ENCODE assay signal across 13 cellular contexts in genomic region chr2:230325316-230326243, GRCh38. TPM values are rescaled to one million over a fixed set of nuclear protein-coding genes. Genes with fewer than 3 reads are reported as not detected.
DNase-seq lines count a peak whose midpoint lies in the region; TF ChIP-seq lines count a peak whose summit lies in the region.
"Had no signal": no experiment of that assay in that cellular context is flagged by ENCODE, and none has a peak within 500 bp of the region (broad histone marks: within the 10 kb centered on the region; RNA-seq: fewer than 3 reads in every experiment).

No MANE protein-coding gene starts in this region.

- H3K27me3 ChIP-seq in parathyroid adenoma (ENCODE audit: control insufficient read depth, insufficient read depth, low read length) (no peaks in the 10 kb centered on the region), esophagus squamous epithelium (no peaks in the 10 kb centered on the region)

- H3K9ac ChIP-seq in parathyroid adenoma, result no peak overlapping the region

- TF ChIP-seq CTCF in parathyroid adenoma (IDR thresholded peaks at IDR 0.05) (no peak), GM10266 (IDR thresholded peaks at IDR 0.05; ENCODE audit: control insufficient read depth, insufficient read depth, low read depth, missing control alignments) (no peak), esophagus squamous epithelium (IDR thresholded peaks at IDR 0.05) (no peak)

- peak overlapping the region; percentile 96 for H3K27ac Mint-ChIP-seq in activated CD4-positive, alpha-beta T cell treated with anti-CD3 and anti-CD28 coated beads, Interleukin-2, amount 10 ng/mL, durations not matched to agents 7 days and 5 days
- peak overlapping the region; percentile 23 to 99 (median 45) for H3K27ac Mint-ChIP-seq in IgD-negative memory B cell
- H3K27ac Mint-ChIP-seq in activated naive CD8-positive, alpha-beta T cell treated with anti-CD3 and anti-CD28 coated beads for 36 hours, result peak overlapping the region; percentile 98
- H3K27ac Mint-ChIP-seq: brain had no signal

- peaks cover 15% of the 10 kb centered on the region for H3K9me3 Mint-ChIP-seq in activated CD4-positive, alpha-beta T cell treated with anti-CD3 and anti-CD28 coated beads, Interleukin-2, amount 10 ng/mL, durations not matched to agents 7 days and 5 days
- no peaks in the 10 kb centered on the region for H3K9me3 Mint-ChIP-seq in IgD-negative memory B cell
- H3K9me3 Mint-ChIP-seq in activated naive CD8-positive, alpha-beta T cell treated with anti-CD3 and anti-CD28 coated beads for 36 hours, result peaks cover 5% of the 10 kb centered on the region

- H3K36me3 Mint-ChIP-seq in activated CD4-positive, alpha-beta T cell treated with anti-CD3 and anti-CD28 coated beads, Interleukin-2, amount 10 ng/mL, durations not matched to agents 7 days and 5 days (ENCODE audit: low read depth), result peaks cover 74% of the 10 kb centered on the region
- peaks cover 19% of the 10 kb centered on the region for H3K36me3 Mint-ChIP-seq in IgD-negative memory B cell
- H3K36me3 Mint-ChIP-seq in activated naive CD8-positive, alpha-beta T cell treated with anti-CD3 and anti-CD28 coated beads for 36 hours, result peaks cover 63% of the 10 kb centered on the region
- H3K36me3 Mint-ChIP-seq: brain had no signal

- no peak for DNase-seq in activated CD4-positive, alpha-beta T cell treated with anti-CD3 and anti-CD28 coated beads, Interleukin-2, amount 10 ng/mL, durations not matched to agents 7 days and 5 days
- DNase-seq in activated CD4-positive, alpha-beta T cell treated with anti-CD3 and anti-CD28 coated beads for 1 hour, result no peak
- no peak for DNase-seq in activated naive CD8-positive, alpha-beta T cell treated with anti-CD3 and anti-CD28 coated beads for 36 hours
- DNase-seq in GM10266 (ENCODE audit: extremely low spot score) (no peak), dedifferentiated amniotic fluid mesenchymal stem cell (ENCODE audit: extremely low spot score) (no peak), esophagus squamous epithelium (lab: John Stamatoyannopoulos, UW) (no peak)
- DNase-seq: NCI-H187 treated with DMSO at 0.1 percent for 48 hours, NCI-H510A had no signal

- 79 to 82% methylated on average over 2 to 3 of the region's 9 CpGs for WGBS in esophagus squamous epithelium, 2 donors

- no peak overlapping the region for H3K27ac ChIP-seq in parathyroid adenoma
- no peak overlapping the region for H3K27ac ChIP-seq in esophagus squamous epithelium
- H3K27ac ChIP-seq: SK-N-MC had no signal

- peak overlapping the region; percentile 87 for H3K4me3 Mint-ChIP-seq in activated CD4-positive, alpha-beta T cell treated with anti-CD3 and anti-CD28 coated beads, Interleukin-2, amount 10 ng/mL, durations not matched to agents 7 days and 5 days
- H3K4me3 Mint-ChIP-seq in IgD-negative memory B cell, result peak overlapping the region; percentile 49 to 95 (median 80)
- peak overlapping the region; percentile 97 for H3K4me3 Mint-ChIP-seq in activated naive CD8-positive, alpha-beta T cell treated with anti-CD3 and anti-CD28 coated beads for 36 hours

- H2AFZ ChIP-seq in parathyroid adenoma, result peak overlapping the region; percentile 22

- H3K36me3 ChIP-seq in parathyroid adenoma (ENCODE audit: control insufficient read depth, insufficient read depth, low read length) (no peaks in the 10 kb centered on the region), esophagus squamous epithelium (peaks cover 0 to 4% (median 0%) of the 10 kb centered on the region in 3 donors)
- H3K36me3 ChIP-seq: thoracic aorta had no signal

- H3K4me1 ChIP-seq in parathyroid adenoma, result no peaks in the 10 kb centered on the region
- peaks cover 0 to 39% (median 17%) of the 10 kb centered on the region in 3 donors for H3K4me1 ChIP-seq in esophagus squamous epithelium

- H3K4me1 Mint-ChIP-seq in activated CD4-positive, alpha-beta T cell treated with anti-CD3 and anti-CD28 coated beads, Interleukin-2, amount 10 ng/mL, durations not matched to agents 7 days and 5 days, result peaks cover 75% of the 10 kb centered on the region
- peaks cover 39 to 58% (median 50%) of the 10 kb centered on the region in 3 donors for H3K4me1 Mint-ChIP-seq in IgD-negative memory B cell
- peaks cover 53% of the 10 kb centered on the region for H3K4me1 Mint-ChIP-seq in activated naive CD8-positive, alpha-beta T cell treated with anti-CD3 and anti-CD28 coated beads for 36 hours
- H3K4me1 Mint-ChIP-seq: brain had no signal

- no peak overlapping the region for H3K4me3 ChIP-seq in parathyroid adenoma (ENCODE audit: low read depth, low read length)
- no peak overlapping the region for H3K4me3 ChIP-seq in esophagus squamous epithelium
- H3K4me3 ChIP-seq: SK-N-MC had no signal

- POLR2A ChIA-PET in activated CD4-positive, alpha-beta T cell treated with anti-CD3 and anti-CD28 coated beads, Interleukin-2, amount 10 ng/mL, durations not matched to agents 7 days and 5 days (lab: Charles Lee), result no interaction called here

- no peak for TF ChIP-seq POLR2A in esophagus squamous epithelium (IDR thresholded peaks at IDR 0.05)

- CTCF ChIA-PET in activated CD4-positive, alpha-beta T cell treated with anti-CD3 and anti-CD28 coated beads, Interleukin-2, amount 10 ng/mL, durations not matched to agents 7 days and 5 days (lab: Charles Lee), result interaction anchor here (0.6 to 1.6 kb wide), 4 partner anchors 25 to 1582 kb away, joined by 3 to 4 read pairs (median 4); no protein-coding TSS in a partner anchor

- H3K4me2 ChIP-seq in parathyroid adenoma (ENCODE audit: low read length), result no peak overlapping the region

- no peaks in the 10 kb centered on the region for H3K79me2 ChIP-seq in parathyroid adenoma

- H3K9me3 ChIP-seq in parathyroid adenoma (ENCODE audit: control insufficient read depth, low read length) (no peaks in the 10 kb centered on the region), esophagus squamous epithelium (peaks cover 0 to 6% (median 0%) of the 10 kb centered on the region in 3 donors)

- intact Hi-C loops in esophagus squamous epithelium (cut with DNase I), result no loop called here

- H3K27me3 Mint-ChIP-seq in activated CD4-positive, alpha-beta T cell treated with anti-CD3 and anti-CD28 coated beads, Interleukin-2, amount 10 ng/mL, durations not matched to agents 7 days and 5 days, result no peaks in the 10 kb centered on the region
- H3K27me3 Mint-ChIP-seq in IgD-negative memory B cell, result no peaks in the 10 kb centered on the region
- H3K27me3 Mint-ChIP-seq in activated naive CD8-positive, alpha-beta T cell treated with anti-CD3 and anti-CD28 coated beads for 36 hours, result no peaks in the 10 kb centered on the region

RNA-seq across cellular contexts. Expression of gene SP140L, which starts 1.4 kb away (rescaled TPM):
- total RNA-seq in activated CD4-positive, alpha-beta T cell treated with anti-CD3 and anti-CD28 coated beads, Interleukin-2, amount 10 ng/mL, durations not matched to agents 7 days and 5 days, result 100 to 1,000 TPM in 1 of 2 experiments, 10 to 100 TPM in 1; 95.1 to 101 TPM
- 38.9 TPM for polyA plus RNA-seq in IgD-negative memory B cell
- 10 to 100 TPM; 36.3 to 38.8 TPM for total RNA-seq in activated naive CD8-positive, alpha-beta T cell treated with anti-CD3 and anti-CD28 coated beads for 36 hours
- total RNA-seq in esophagus squamous epithelium, result 10 to 100 TPM in 1 of 4 donors, 1 to 10 TPM in 3; 4.8 to 17.2 (median 7.7) TPM

Comparison
In these comparisons a context has a peak if more than half of its experiments do, and no peak if none do; other contexts are left out.
1. H3K27ac Mint-ChIP-seq: peak in every context shown above with its lines; median percentile 98 in activated naive CD8-positive, alpha-beta T cell treated with anti-CD3 and anti-CD28 coated beads for 36 hours; 96 in activated CD4-positive, alpha-beta T cell treated with anti-CD3 and anti-CD28 coated beads, Interleukin-2, amount 10 ng/mL, durations not matched to agents 7 days and 5 days; 45 in IgD-negative memory B cell.